16 cellular contexts compared by ENCODE assay signal in the genomic region with DNA sequence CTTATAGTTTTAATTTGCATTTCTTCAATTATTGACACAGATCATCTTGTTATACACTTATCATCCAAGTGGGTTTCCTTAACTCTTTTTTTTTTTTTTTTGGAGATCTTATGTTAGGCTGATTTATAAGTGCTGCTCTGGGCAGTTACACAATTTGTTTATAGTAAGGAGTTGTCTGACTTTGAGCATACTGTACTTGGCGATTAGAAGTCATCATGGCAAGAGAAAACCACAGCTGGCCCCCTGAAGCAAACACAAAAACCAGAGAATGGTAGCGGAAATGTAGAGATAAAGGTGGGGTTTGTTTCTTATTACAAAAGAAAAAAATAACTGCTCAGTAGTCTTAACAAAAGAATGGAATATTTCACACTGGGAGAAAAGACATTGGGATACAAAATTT.
A peak's percentile ranks its signal among the peaks of the same experiment; 100 is the strongest.
DNase-seq lines count a peak whose midpoint lies in the region; ATAC-seq and TF ChIP-seq lines count a peak whose summit lies in the region.
"Had no signal": no experiment of that assay in that cellular context is flagged by ENCODE, and none has a peak within 500 bp of the region (broad histone marks: within the 10 kb centered on the region; RNA-seq: fewer than 3 reads in every experiment).

No MANE protein-coding gene starts in this region.

- H3K14ac ChIP-seq in IMR-90 (replicated peaks; ENCODE audit: low read depth, low read length), result no peak overlapping the region

- peaks cover 38% of the 10 kb centered on the region for H3K4me1 Mint-ChIP-seq in osteocyte (ENCODE audit: unreplicated experiment)
- no peaks in the 10 kb centered on the region for H3K4me1 Mint-ChIP-seq in T-helper 2 cell treated with Interferon-gamma antibody and Interleukin-4, amounts not matched to agents 5 μg/mL and 100 μg/mL, for 36 hours (ENCODE audit: low read depth)
- no peaks in the 10 kb centered on the region for H3K4me1 Mint-ChIP-seq in activated CD4-positive, alpha-beta T cell treated with anti-CD3 and anti-CD28 coated beads, Interleukin-2, amount 10 ng/mL, durations not matched to agents 7 days and 5 days
- H3K4me1 Mint-ChIP-seq: B cell had no signal

- H3K27ac ChIP-seq in IMR-90 (ENCODE audit: insufficient read depth, low read length), result peak overlapping the region; percentile 42; the same call in 1 of the 2 replicates
- H3K27ac ChIP-seq: BLaER1 treated with 17β-estradiol and CSF1 and Interleukin-3, amounts not matched to agents 10 nM and 100 nM; HL-60 had no signal

- no peaks in the 10 kb centered on the region for H3K27me3 ChIP-seq in IMR-90 (ENCODE audit: control insufficient read depth, insufficient read depth, low read length)
- H3K27me3 ChIP-seq: BLaER1 treated with 17β-estradiol and CSF1 and Interleukin-3, amounts not matched to agents 10 nM and 100 nM had no signal

- no peak overlapping the region for H3K23ac ChIP-seq in IMR-90 (ENCODE audit: low read depth, low read length)

- 0 out of 2 replicates have a peak, but pooled peaks cover 3% of the 10 kb centered on the region for H3K9me1 ChIP-seq in IMR-90 (ENCODE audit: insufficient read depth, low read length)

- TF ChIP-seq CTCF in IMR-90 (conservative IDR thresholded peaks at IDR 0.05; ENCODE audit: low read depth, low read length) (no peak), osteocyte (IDR thresholded peaks at IDR 0.05) (no peak)

- no peaks in the 10 kb centered on the region for H4K20me1 ChIP-seq in IMR-90 (ENCODE audit: insufficient read depth, low read length)
- H4K20me1 ChIP-seq: BLaER1 treated with 17β-estradiol and CSF1 and Interleukin-3, amounts not matched to agents 10 nM and 100 nM had no signal

- no peaks in the 10 kb centered on the region for H3K27me3 Mint-ChIP-seq in osteocyte (ENCODE audit: unreplicated experiment)
- H3K27me3 Mint-ChIP-seq in T-helper 2 cell treated with Interferon-gamma antibody and Interleukin-4, amounts not matched to agents 5 μg/mL and 100 μg/mL, for 36 hours (ENCODE audit: low read depth), result no peaks in the 10 kb centered on the region
- H3K27me3 Mint-ChIP-seq in activated CD4-positive, alpha-beta T cell treated with anti-CD3 and anti-CD28 coated beads, Interleukin-2, amount 10 ng/mL, durations not matched to agents 7 days and 5 days, result no peaks in the 10 kb centered on the region
- H3K27me3 Mint-ChIP-seq: B cell had no signal

- 40% methylated on average over 1 of the region's 2 CpGs; no CpG with 5 or more reads in 1 of the 2 experiments for WGBS in IMR-90 (ENCODE audit: extremely low coverage in 2 of 2, insufficient read length in 1 of 2), 2 experiments

- peak overlapping the region; percentile 69 for H3K18ac ChIP-seq in IMR-90 (ENCODE audit: low read depth, low read length)

- peak overlapping the region; percentile 25 for H3K27ac Mint-ChIP-seq in osteocyte (ENCODE audit: unreplicated experiment)
- no peak overlapping the region for H3K27ac Mint-ChIP-seq in T-helper 2 cell treated with Interferon-gamma antibody and Interleukin-4, amounts not matched to agents 5 μg/mL and 100 μg/mL, for 36 hours
- H3K27ac Mint-ChIP-seq in activated CD4-positive, alpha-beta T cell treated with anti-CD3 and anti-CD28 coated beads, Interleukin-2, amount 10 ng/mL, durations not matched to agents 7 days and 5 days, result no peak overlapping the region
- H3K27ac Mint-ChIP-seq: B cell; CD8-positive, alpha-beta T cell had no signal

- no peak for ATAC-seq in IMR-90 (ENCODE audit: low read depth)
- ATAC-seq: CD8-positive, alpha-beta T cell had no signal

- peaks cover 15% of the 10 kb centered on the region for H3K36me3 ChIP-seq in IMR-90 (ENCODE audit: control insufficient read depth, insufficient read depth, low read length)

- peaks cover 11% of the 10 kb centered on the region; the same call in 1 of the 2 replicates for H3K4me1 ChIP-seq in IMR-90 (ENCODE audit: control insufficient read depth, insufficient read depth, low read length)
- H3K4me1 ChIP-seq: BLaER1 treated with 17β-estradiol and CSF1 and Interleukin-3, amounts not matched to agents 10 nM and 100 nM had no signal

- H3K9me3 Mint-ChIP-seq in osteocyte (ENCODE audit: unreplicated experiment), result no peaks in the 10 kb centered on the region
- H3K9me3 Mint-ChIP-seq in T-helper 2 cell treated with Interferon-gamma antibody and Interleukin-4, amounts not matched to agents 5 μg/mL and 100 μg/mL, for 36 hours, result no peaks in the 10 kb centered on the region
- no peaks in the 10 kb centered on the region for H3K9me3 Mint-ChIP-seq in activated CD4-positive, alpha-beta T cell treated with anti-CD3 and anti-CD28 coated beads, Interleukin-2, amount 10 ng/mL, durations not matched to agents 7 days and 5 days
- H3K9me3 Mint-ChIP-seq: CD8-positive, alpha-beta T cell had no signal

- DNase-seq in IMR-90 (peak; percentile 41), amniotic epithelial cell (ENCODE audit: low read depth) (peak; percentile 81), fibroblast of peridontal ligament (ENCODE audit: extremely low read depth) (peak; percentile 17), osteocyte (ENCODE audit: extremely low spot score, unreplicated experiment) (no peak), NCI-H146 treated with DMSO at 0.1 percent for 48 hours (lab: John Stamatoyannopoulos, UW; ENCODE audit: unreplicated experiment) (no peak), hippocampal formation (lab: John Stamatoyannopoulos, UW) (no peak)
- no peak for DNase-seq in T-helper 2 cell treated with Interferon-gamma antibody and Interleukin-4, amounts not matched to agents 5 μg/mL and 100 μg/mL, for 36 hours (ENCODE audit: low spot score)
- no peak for DNase-seq in activated CD4-positive, alpha-beta T cell treated with anti-CD3 and anti-CD28 coated beads, Interleukin-2, amount 10 ng/mL, durations not matched to agents 7 days and 5 days
- DNase-seq: 8988T; Calu3; CD8-positive, alpha-beta T cell; GF-D8; HCEC 1CT had no signal

- no peak overlapping the region for H2AK9ac ChIP-seq in IMR-90 (replicated peaks; ENCODE audit: low read depth, low read length, poor library complexity)

- dilution Hi-C loops in IMR-90 (cut with HindIII; ENCODE audit: low sequenced_read_pairs, unreplicated experiment), result no loop called here

- H2BK5ac ChIP-seq in IMR-90 (ENCODE audit: low read depth, low read length, poor library complexity, severe bottlenecking), result peak overlapping the region; percentile 78

- H2BK120ac ChIP-seq in IMR-90 (ENCODE audit: low read depth, low read length), result no peak overlapping the region

- no peak for TF ChIP-seq POLR2A in IMR-90 (IDR thresholded peaks at IDR 0.05; ENCODE audit: low read depth, low read length)

- H3K4me2 ChIP-seq in IMR-90 (ENCODE audit: low read depth, low read length), result no peak overlapping the region
- H3K4me2 ChIP-seq: BLaER1 treated with 17β-estradiol and CSF1 and Interleukin-3, amounts not matched to agents 10 nM and 100 nM had no signal

- BruUV-seq in IMR-90 (replicated peaks; lab: Mats Ljungman, UMichigan), result no TSS peak

- no peak overlapping the region for H3K4me3 Mint-ChIP-seq in osteocyte (ENCODE audit: unreplicated experiment)
- H3K4me3 Mint-ChIP-seq in T-helper 2 cell treated with Interferon-gamma antibody and Interleukin-4, amounts not matched to agents 5 μg/mL and 100 μg/mL, for 36 hours, result no peak overlapping the region
- no peak overlapping the region for H3K4me3 Mint-ChIP-seq in activated CD4-positive, alpha-beta T cell treated with anti-CD3 and anti-CD28 coated beads, Interleukin-2, amount 10 ng/mL, durations not matched to agents 7 days and 5 days
- H3K4me3 Mint-ChIP-seq: B cell; CD8-positive, alpha-beta T cell had no signal

- no peak overlapping the region; the same call in 1 of the 2 replicates for H4K91ac ChIP-seq in IMR-90 (ENCODE audit: insufficient read depth, low read depth, low read length)

- H3K9ac ChIP-seq in IMR-90 (ENCODE audit: low read depth, low read length), result no peak overlapping the region
- H3K9ac ChIP-seq: BLaER1 treated with 17β-estradiol and CSF1 and Interleukin-3, amounts not matched to agents 10 nM and 100 nM had no signal

- H4K5ac ChIP-seq in IMR-90 (ENCODE audit: low read depth, low read length), result no peak overlapping the region; the same call in 1 of the 2 replicates

- H4K8ac ChIP-seq in IMR-90 (ENCODE audit: low read depth in 2 of 2, low read length in 2 of 2), result no peak overlapping the region

- POLR2A ChIA-PET in IMR-90 (lab: Charles Lee; ENCODE audit: unreplicated experiment), result no interaction called here
- POLR2A ChIA-PET in activated CD4-positive, alpha-beta T cell treated with anti-CD3 and anti-CD28 coated beads, Interleukin-2, amount 10 ng/mL, durations not matched to agents 7 days and 5 days (lab: Charles Lee), result no interaction called here

- no peak overlapping the region for H2BK15ac ChIP-seq in IMR-90 (ENCODE audit: low read depth, low read length)

- no peak overlapping the region for H2BK20ac ChIP-seq in IMR-90 (ENCODE audit: low read depth, low read length)

- no peak overlapping the region; the same call in 1 of the 2 replicates for H3K4ac ChIP-seq in IMR-90 (ENCODE audit: low read depth, low read length)

- H3K4me3 ChIP-seq in IMR-90 (ENCODE audit: insufficient read depth, low read depth, low read length), result no peak overlapping the region
- H3K4me3 ChIP-seq: BLaER1 treated with 17β-estradiol and CSF1 and Interleukin-3, amounts not matched to agents 10 nM and 100 nM had no signal

- no peak overlapping the region for H2AFZ ChIP-seq in IMR-90 (replicated peaks; ENCODE audit: low read length, poor library complexity)

- no peak for TF ChIP-seq RAD21 in IMR-90 (IDR thresholded peaks at IDR 0.05; ENCODE audit: low read length)

- intact Hi-C loops in IMR-90 (cut with micrococcal nuclease), result no loop called here

- in situ Hi-C loops in IMR-90 (cut with MboI; ENCODE audit: low sequenced_read_pairs), result loop anchor here (25.0 kb wide), 1 partner anchor 194 kb away; no protein-coding TSS in a partner anchor

- H3K9me3 ChIP-seq in IMR-90 (ENCODE audit: control insufficient read depth, insufficient read depth, low read length), result no peaks in the 10 kb centered on the region

- no peak overlapping the region for H3K56ac ChIP-seq in IMR-90 (ENCODE audit: extremely low read depth, insufficient read depth, low read length)

- CTCF ChIA-PET in IMR-90 (lab: Yijun Ruan, JAX), result interaction anchor here (0.7 kb wide), 1 partner anchor 410 kb away, joined by 3 read pairs; no protein-coding TSS in a partner anchor
- CTCF ChIA-PET in activated CD4-positive, alpha-beta T cell treated with anti-CD3 and anti-CD28 coated beads, Interleukin-2, amount 10 ng/mL, durations not matched to agents 7 days and 5 days (lab: Charles Lee), result no interaction called here

- peaks cover 48% of the 10 kb centered on the region for H3K36me3 Mint-ChIP-seq in osteocyte (ENCODE audit: unreplicated experiment)
- H3K36me3 Mint-ChIP-seq in T-helper 2 cell treated with Interferon-gamma antibody and Interleukin-4, amounts not matched to agents 5 μg/mL and 100 μg/mL, for 36 hours (ENCODE audit: low read depth), result no peaks in the 10 kb centered on the region
- H3K36me3 Mint-ChIP-seq in activated CD4-positive, alpha-beta T cell treated with anti-CD3 and anti-CD28 coated beads, Interleukin-2, amount 10 ng/mL, durations not matched to agents 7 days and 5 days (ENCODE audit: low read depth), result no peaks in the 10 kb centered on the region

- H3K79me1 ChIP-seq in IMR-90 (ENCODE audit: low read depth in 1 of 2, low read length in 2 of 2), result peaks cover 4 to 7% of the 10 kb centered on the region in 2 experiments; a peak in 1 of 4 replicates

- H2AK5ac ChIP-seq in IMR-90 (ENCODE audit: low read depth, low read length), result no peak overlapping the region

TF ChIP-seq in IMR-90, 13 proteins besides CTCF, POLR2A, EP300 and RAD21 (continues in another document):
- TF ChIP-seq NFE2L2 (IDR thresholded peaks at IDR 0.05; ENCODE audit: low read depth, low read length), result no peak

Comparison
In these comparisons a context has a peak if more than half of its experiments do, and no peak if none do; other contexts are left out.
1. DNase-seq: peak in IMR-90 (single experiment), amniotic epithelial cell (single experiment) and fibroblast of peridontal ligament (single experiment); none in osteocyte (single experiment), T-helper 2 cell treated with Interferon-gamma antibody and Interleukin-4, amounts not matched to agents 5 μg/mL and 100 μg/mL, for 36 hours (single experiment), NCI-H146 treated with DMSO at 0.1 percent for 48 hours (single experiment), hippocampal formation (0 of 2) and activated CD4-positive, alpha-beta T cell treated with anti-CD3 and anti-CD28 coated beads, Interleukin-2, amount 10 ng/mL, durations not matched to agents 7 days and 5 days (single experiment).